Comparison of ENCODE assay signal across 9 cellular contexts in the genomic region with DNA sequence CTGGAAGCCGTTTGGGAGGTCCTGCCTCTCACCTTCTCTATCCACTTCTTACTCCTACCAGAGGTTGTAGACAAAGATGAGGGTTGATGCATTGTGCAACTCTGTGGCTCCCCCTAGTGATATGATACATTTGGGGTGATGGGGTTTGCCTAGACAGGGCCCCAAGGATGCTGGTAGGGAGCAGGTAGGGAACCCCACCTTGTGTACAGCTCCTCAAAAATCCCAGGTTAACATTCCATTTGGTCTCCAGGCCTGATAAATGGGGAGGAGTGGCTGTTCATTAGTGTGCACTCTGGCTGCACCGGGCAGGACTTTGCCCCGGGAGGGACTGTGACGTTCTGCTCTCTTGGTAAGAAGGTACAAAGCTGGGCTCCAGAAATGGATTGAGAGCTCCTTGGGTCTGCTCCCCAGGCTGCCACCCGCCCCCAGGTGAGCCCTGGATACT. TPM values are rescaled to one million over a fixed set of nuclear protein-coding genes. Genes with fewer than 3 reads are reported as not detected.
DNase-seq lines count a peak whose midpoint lies in the region; ATAC-seq, FAIRE-seq and TF ChIP-seq lines count a peak whose summit lies in the region.
"Had no signal": no experiment of that assay in that cellular context is flagged by ENCODE, and none has a peak within 500 bp of the region (broad histone marks: within the 10 kb centered on the region; RNA-seq: fewer than 3 reads in every experiment).

No MANE protein-coding gene starts in this region.

- H3K4me3 Mint-ChIP-seq in CD14-positive monocyte = no peak overlapping the region

- no peaks in the 10 kb centered on the region; the same call in 1 of the 2 replicates for H3K27me3 ChIP-seq in H7 (ENCODE audit: control insufficient read depth, insufficient read depth, low read length)

- ATAC-seq in left colon = peak; percentile 64

- peak overlapping the region in 1 of 7 donors; percentile 72 for H3K27ac Mint-ChIP-seq in CD14-positive monocyte

- no peaks in the 10 kb centered on the region for H3K36me3 ChIP-seq in H7 (replicated peaks; ENCODE audit: control insufficient read depth, insufficient read depth, low read length)

- intact Hi-C loops in CD14-positive monocyte (cut with micrococcal nuclease) (loop anchor here (2.0 to 5.0 kb wide), 5 partner anchors 16 to 102 kb away; no protein-coding TSS in a partner anchor), left colon (cut with DNase I, micrococcal nuclease) (no loop called here)

- H3K9me3 Mint-ChIP-seq in CD14-positive monocyte = peaks cover 0 to 11% (median 5%) of the 10 kb centered on the region in 7 donors

- peak; percentile 52 for DNase-seq in CD14-positive monocyte (ENCODE audit: low spot score)
- DNase-seq in H7 = peak; percentile 65
- DNase-seq in activated T-cell treated with anti-CD3 and anti-CD28 coated beads, Interleukin-2, amount 50 U/mL, for 48 hours = peak; percentile 51 to 54
- no peak for DNase-seq in left colon
- DNase-seq in COLO829 (ENCODE audit: low spot score) = no peak
- DNase-seq in NCI-H1694 treated with DMSO at 0.1 percent for 48 hours (lab: John Stamatoyannopoulos, UW) = no peak
- DNase-seq in frontal cortex (ENCODE audit: low spot score in 2 of 2) = no peak
- no peak for DNase-seq in activated CD8-positive, alpha-beta memory T cell treated with anti-CD3 and anti-CD28 coated beads, Interleukin-2, amount 50 U/mL, for 48 hours
- DNase-seq: NCI-H226 had no signal

- TF ChIP-seq CTCF in CD14-positive monocyte (IDR thresholded peaks at IDR 0.05) = peak; percentile 33

- no peak for FAIRE-seq in frontal cortex (lab: Jason Lieb, UNC)

- peaks cover 34% of the 10 kb centered on the region for H3K4me1 Mint-ChIP-seq in CD14-positive monocyte

- peaks cover 0 to 2% of the 10 kb centered on the region in 2 donors for H3K36me3 Mint-ChIP-seq in CD14-positive monocyte

- H3K4me3 ChIP-seq in H7 (ENCODE audit: insufficient read depth, low read depth, low read length) = no peak overlapping the region

- peaks cover 26 to 42% (median 35%) of the 10 kb centered on the region in 3 donors for H3K27me3 Mint-ChIP-seq in CD14-positive monocyte (ENCODE audit: low read depth in 3 of 3)

RNA-seq across cellular contexts. Expression of a gene that starts 19.2 kb away (rescaled TPM):
- polyA plus RNA-seq in CD14-positive monocyte = not detected
- not detected in 2 replicates for total RNA-seq in H7 (2014; rRNA removed; shearing (Covaris generic))
- total RNA-seq in left colon (1 to 10 TPM in 1 of 2 donors, under 1 TPM in 1; 0.49 to 1.9 TPM), frontal cortex (0.82 TPM)

RNA-seq across cellular contexts. Expression of a gene that starts 21.6 kb away (rescaled TPM):
- 10 to 100 TPM; 16.6 to 64.9 TPM for polyA plus RNA-seq in CD14-positive monocyte
- total RNA-seq in H7 (2014; rRNA removed; shearing (Covaris generic)) = not detected in 2 replicates
- total RNA-seq in left colon = 1 to 10 TPM; 1.3 to 4.5 TPM
- 1.2 TPM for total RNA-seq in frontal cortex

RNA-seq across cellular contexts. Expression of a gene that starts 39.3 kb away (rescaled TPM):
- polyA plus RNA-seq in CD14-positive monocyte = not detected
- not detected in 2 replicates for total RNA-seq in H7 (2014; rRNA removed; shearing (Covaris generic))
- total RNA-seq in left colon (not detected), frontal cortex (not detected)

RNA-seq across cellular contexts. Expression of a gene that starts 48.7 kb away (rescaled TPM):
- polyA plus RNA-seq in CD14-positive monocyte = not detected
- 3.2 and 5.4 TPM in 2 replicates for total RNA-seq in H7 (2014; rRNA removed; shearing (Covaris generic))
- total RNA-seq in left colon (not detected), frontal cortex (not detected)

RNA-seq across cellular contexts. Expression of a gene that starts 51.3 kb away (rescaled TPM):
- not detected for polyA plus RNA-seq in CD14-positive monocyte
- not detected in 2 replicates for total RNA-seq in H7 (2014; rRNA removed; shearing (Covaris generic))
- total RNA-seq in left colon = not detected
- total RNA-seq in frontal cortex = not detected

Comparison
In these comparisons a context has a peak if more than half of its experiments do, and no peak if none do; other contexts are left out.
1. DNase-seq: peak in CD14-positive monocyte (single experiment), H7 (single experiment) and activated T-cell treated with anti-CD3 and anti-CD28 coated beads, Interleukin-2, amount 50 U/mL, for 48 hours (2 of 2); none in left colon (0 of 2), COLO829 (single experiment), NCI-H1694 treated with DMSO at 0.1 percent for 48 hours (single experiment), frontal cortex (0 of 2) and activated CD8-positive, alpha-beta memory T cell treated with anti-CD3 and anti-CD28 coated beads, Interleukin-2, amount 50 U/mL, for 48 hours (single experiment).
2. intact Hi-C loops: an anchor here in CD14-positive monocyte (2.0 to 5.0 kb wide); none called in left colon.